In genomic region chr10:338176-339037, GRCh38 we compare ENCODE assay signal across 9 cellular contexts.
DNase-seq lines count a peak whose midpoint lies in the region; ATAC-seq and TF ChIP-seq lines count a peak whose summit lies in the region.
"Had no signal": no experiment of that assay in that cellular context is flagged by ENCODE, and none has a peak within 500 bp of the region (broad histone marks: within the 10 kb centered on the region; RNA-seq: fewer than 3 reads in every experiment).

No MANE protein-coding gene starts in this region.

- ATAC-seq in RWPE2 (ENCODE audit: low read depth) (peak; percentile 90), HG03139 (IDR thresholded peaks at IDR 0.05; ENCODE audit: unreplicated experiment) (no peak), GM21515 (IDR thresholded peaks at IDR 0.05; ENCODE audit: unreplicated experiment) (no peak)

- H3K4me3 ChIP-seq in RWPE2 (ENCODE audit: severe bottlenecking), result no peak overlapping the region

- in situ Hi-C loops in G401 (cut with HindIII; ENCODE audit: low sequenced_read_pairs), result no loop called here

- H3K36me3 ChIP-seq in RWPE2 (ENCODE audit: low read depth), result no peaks in the 10 kb centered on the region

- CTCF ChIA-PET in activated naive CD4-positive, alpha-beta T cell treated with anti-CD3 and anti-CD28 coated beads, Interleukin-2, amount 10 ng/mL, durations not matched to agents 7 days and 5 days (lab: Charles Lee), result no interaction called here

- H3K27me3 ChIP-seq in RWPE2 (ENCODE audit: insufficient read depth, poor library complexity, severe bottlenecking), result no peaks in the 10 kb centered on the region

- peaks cover 3% of the 10 kb centered on the region for H3K27me3 Mint-ChIP-seq in activated naive CD4-positive, alpha-beta T cell treated with anti-CD3 and anti-CD28 coated beads, Interleukin-2, amount 10 ng/mL, durations not matched to agents 7 days and 5 days
- H3K27me3 Mint-ChIP-seq: activated naive CD8-positive, alpha-beta T cell treated with anti-CD3 and anti-CD28 coated beads for 36 hours had no signal

- H3K36me3 Mint-ChIP-seq in activated naive CD4-positive, alpha-beta T cell treated with anti-CD3 and anti-CD28 coated beads, Interleukin-2, amount 10 ng/mL, durations not matched to agents 7 days and 5 days, result no peaks in the 10 kb centered on the region

- no peak for TF ChIP-seq CTCF in RWPE2 (IDR thresholded peaks at IDR 0.05; ENCODE audit: poor library complexity, severe bottlenecking)

- H3K4me3 Mint-ChIP-seq in activated naive CD4-positive, alpha-beta T cell treated with anti-CD3 and anti-CD28 coated beads, Interleukin-2, amount 10 ng/mL, durations not matched to agents 7 days and 5 days, result no peak overlapping the region
- H3K4me3 Mint-ChIP-seq: activated naive CD8-positive, alpha-beta T cell treated with anti-CD3 and anti-CD28 coated beads for 36 hours had no signal

- no peaks in the 10 kb centered on the region for H3K9me3 Mint-ChIP-seq in activated naive CD4-positive, alpha-beta T cell treated with anti-CD3 and anti-CD28 coated beads, Interleukin-2, amount 10 ng/mL, durations not matched to agents 7 days and 5 days
- H3K9me3 Mint-ChIP-seq: activated naive CD8-positive, alpha-beta T cell treated with anti-CD3 and anti-CD28 coated beads for 36 hours had no signal

- H3K27ac Mint-ChIP-seq in activated naive CD4-positive, alpha-beta T cell treated with anti-CD3 and anti-CD28 coated beads, Interleukin-2, amount 10 ng/mL, durations not matched to agents 7 days and 5 days, result no peak overlapping the region
- H3K27ac Mint-ChIP-seq: activated naive CD8-positive, alpha-beta T cell treated with anti-CD3 and anti-CD28 coated beads for 36 hours had no signal

- peak overlapping the region; percentile 86 for H3K27ac ChIP-seq in RWPE2 (ENCODE audit: poor library complexity, severe bottlenecking)

- H3K4me1 Mint-ChIP-seq in activated naive CD4-positive, alpha-beta T cell treated with anti-CD3 and anti-CD28 coated beads, Interleukin-2, amount 10 ng/mL, durations not matched to agents 7 days and 5 days, result peaks cover 9% of the 10 kb centered on the region

- peaks cover 26% of the 10 kb centered on the region for H3K4me1 ChIP-seq in RWPE2 (ENCODE audit: insufficient read depth, poor library complexity, severe bottlenecking)

- H3K9me3 ChIP-seq in RWPE2 (ENCODE audit: severe bottlenecking), result no peaks in the 10 kb centered on the region

- DNase-seq in G401 (ENCODE audit: low spot score) (peak; percentile 27), RWPE2 (ENCODE audit: low spot score) (peak; percentile 78), fibroblast of peridontal ligament (ENCODE audit: extremely low read depth) (peak; percentile 9), renal cortical epithelial cell (ENCODE audit: low read depth) (peak; percentile 95)
- DNase-seq in stimulated activated naive CD4-positive, alpha-beta T cell treated with Interleukin-2 at 50 U/mL for 16 hours (lab: John Stamatoyannopoulos, UW), result no peak
- no peak for DNase-seq in activated naive CD4-positive, alpha-beta T cell treated with anti-CD3 and anti-CD28 coated beads, Interleukin-2, amount 10 ng/mL, durations not matched to agents 7 days and 5 days
- DNase-seq: activated naive CD8-positive, alpha-beta T cell treated with anti-CD3 and anti-CD28 coated beads for 36 hours had no signal

Comparison
In these comparisons a context has a peak if more than half of its experiments do, and no peak if none do; other contexts are left out.
1. DNase-seq: peak in G401 (single experiment), RWPE2 (single experiment), fibroblast of peridontal ligament (single experiment) and renal cortical epithelial cell (single experiment); none in stimulated activated naive CD4-positive, alpha-beta T cell treated with Interleukin-2 at 50 U/mL for 16 hours (single experiment) and activated naive CD4-positive, alpha-beta T cell treated with anti-CD3 and anti-CD28 coated beads, Interleukin-2, amount 10 ng/mL, durations not matched to agents 7 days and 5 days (single experiment).